In genomic region chr22:41660416-41660815, GRCh38 we compare ENCODE assay signal across 15 cellular contexts. TPM values are rescaled to one million over a fixed set of nuclear protein-coding genes. Genes with fewer than 3 reads are reported as not detected.
A peak's percentile ranks its signal among the peaks of the same experiment; 100 is the strongest.
DNase-seq lines count a peak whose midpoint lies in the region; ATAC-seq and TF ChIP-seq lines count a peak whose summit lies in the region.
"Had no signal": no experiment of that assay in that cellular context is flagged by ENCODE, and none has a peak within 500 bp of the region (broad histone marks: within the 10 kb centered on the region; RNA-seq: fewer than 3 reads in every experiment).

No MANE protein-coding gene starts in this region.

- ATAC-seq in activated naive CD4-positive, alpha-beta T cell treated with anti-CD3 and anti-CD28 coated beads, Interleukin-2, amount 50 U/mL, for 72 hours = no peak
- no peak for ATAC-seq in HG03196 (IDR thresholded peaks at IDR 0.05; ENCODE audit: unreplicated experiment)

- peaks cover 17 to 94% (median 19%) of the 10 kb centered on the region in 3 donors for H3K36me3 Mint-ChIP-seq in CD8-positive, alpha-beta memory T cell
- peaks cover 11 to 16% of the 10 kb centered on the region in 2 donors for H3K36me3 Mint-ChIP-seq in activated naive CD4-positive, alpha-beta T cell treated with anti-CD3 and anti-CD28 coated beads, Interleukin-2, amount 50 U/mL, for 72 hours

- intact Hi-C loops in prostate gland (cut with DNase I) = no loop called here

- H3K4me1 Mint-ChIP-seq in CD8-positive, alpha-beta memory T cell = peaks cover 0 to 2% (median 0%) of the 10 kb centered on the region in 3 donors

- POLR2A ChIA-PET in CD8-positive, alpha-beta memory T cell (lab: Charles Lee) = interaction anchor here (0.6 kb wide), 1 partner anchor 711 kb away, joined by 4 read pairs; no protein-coding TSS in a partner anchor

- no peak overlapping the region for H3K27ac ChIP-seq in CD8-positive, alpha-beta memory T cell (ENCODE audit: low read depth, low read length)
- peak overlapping the region; percentile 63 to 81 for H3K27ac ChIP-seq in right atrium auricular region
- H3K27ac ChIP-seq in prostate gland = no peak overlapping the region
- H3K27ac ChIP-seq in SJCRH30 = no peak overlapping the region
- H3K27ac ChIP-seq: skin epidermis had no signal

- no peaks in the 10 kb centered on the region for H3K27me3 Mint-ChIP-seq in CD8-positive, alpha-beta memory T cell

- H3K4me3 ChIP-seq in CD8-positive, alpha-beta memory T cell (ENCODE audit: low read length) = no peak overlapping the region
- H3K4me3 ChIP-seq in right atrium auricular region (no peak overlapping the region), prostate gland (no peak overlapping the region), SJCRH30 (no peak overlapping the region)
- H3K4me3 ChIP-seq: skin epidermis had no signal

- peak overlapping the region in 6 of 8 donors; percentile 6 to 93 (median 54) for H3K27ac Mint-ChIP-seq in CD8-positive, alpha-beta memory T cell
- H3K27ac Mint-ChIP-seq in activated naive CD4-positive, alpha-beta T cell treated with anti-CD3 and anti-CD28 coated beads, Interleukin-2, amount 50 U/mL, for 72 hours = peak overlapping the region; percentile 50 to 89

- CTCF ChIA-PET in CD8-positive, alpha-beta memory T cell (lab: Charles Lee) = interaction anchor here (1.5 kb wide), 1 partner anchor 281 kb away, joined by 4 read pairs; no protein-coding TSS in a partner anchor

- TF ChIP-seq CTCF in right atrium auricular region (IDR thresholded peaks at IDR 0.05) (no peak), prostate gland (IDR thresholded peaks at IDR 0.05) (no peak)

- H3K4me1 ChIP-seq in CD8-positive, alpha-beta memory T cell (ENCODE audit: insufficient read depth, low read length) = no peaks in the 10 kb centered on the region
- peaks cover 0 to 21% of the 10 kb centered on the region in 2 donors for H3K4me1 ChIP-seq in right atrium auricular region
- no peaks in the 10 kb centered on the region for H3K4me1 ChIP-seq in prostate gland (replicated peaks)
- no peaks in the 10 kb centered on the region for H3K4me1 ChIP-seq in SJCRH30

- no peaks in the 10 kb centered on the region for H3K9me3 ChIP-seq in CD8-positive, alpha-beta memory T cell (ENCODE audit: low read length)
- no peaks in the 10 kb centered on the region for H3K9me3 ChIP-seq in right atrium auricular region
- H3K9me3 ChIP-seq in prostate gland = no peaks in the 10 kb centered on the region
- no peaks in the 10 kb centered on the region for H3K9me3 ChIP-seq in SJCRH30 (replicated peaks)

- no peaks in the 10 kb centered on the region for H3K27me3 ChIP-seq in CD8-positive, alpha-beta memory T cell (ENCODE audit: insufficient read depth, low read length, poor library complexity, severe bottlenecking)
- H3K27me3 ChIP-seq in right atrium auricular region (no peaks in the 10 kb centered on the region), prostate gland (replicated peaks; ENCODE audit: insufficient read depth) (no peaks in the 10 kb centered on the region), SJCRH30 (no peaks in the 10 kb centered on the region)

- no peak for TF ChIP-seq POLR2A in prostate gland (IDR thresholded peaks at IDR 0.05)

- 86% methylated on average over 3 of the region's 3 CpGs for WGBS in prostate gland

- no peak overlapping the region for H3K4me3 Mint-ChIP-seq in CD8-positive, alpha-beta memory T cell

- DNase-seq in A172 (ENCODE audit: low spot score) = peak; percentile 11
- no peak for DNase-seq in CD8-positive, alpha-beta memory T cell
- DNase-seq in activated naive CD4-positive, alpha-beta T cell treated with anti-CD3 and anti-CD28 coated beads, Interleukin-2, amount 50 U/mL, for 72 hours (ENCODE audit: low spot score in 2 of 2) = no peak
- DNase-seq in right atrium auricular region (ENCODE audit: low spot score) = no peak
- no peak for DNase-seq in prostate gland (ENCODE audit: low spot score)
- no peak for DNase-seq in SJCRH30
- DNase-seq: activated CD4-positive, alpha-beta T cell treated with anti-CD3 and anti-CD28 coated beads, Interleukin-2, amount 50 U/mL, for 48 hours; AML-193; cerebellar nuclear complex; DMS79 treated with DMSO at 0.1 percent for 48 hours; NCI-H446; nucleus accumbens; stimulated activated naive CD4-positive, alpha-beta T cell treated with Interleukin-2 at 50 U/mL for 16 hours had no signal

- peaks cover 0 to 1% (median 0%) of the 10 kb centered on the region in 5 donors for H3K9me3 Mint-ChIP-seq in CD8-positive, alpha-beta memory T cell
- H3K9me3 Mint-ChIP-seq in activated naive CD4-positive, alpha-beta T cell treated with anti-CD3 and anti-CD28 coated beads, Interleukin-2, amount 50 U/mL, for 72 hours = no peaks in the 10 kb centered on the region

- peaks cover 67% of the 10 kb centered on the region for H3K36me3 ChIP-seq in CD8-positive, alpha-beta memory T cell (ENCODE audit: insufficient read depth, low read length)
- H3K36me3 ChIP-seq in right atrium auricular region = peaks cover 95% of the 10 kb centered on the region
- peaks cover 18 to 30% of the 10 kb centered on the region in 2 donors for H3K36me3 ChIP-seq in prostate gland
- H3K36me3 ChIP-seq in SJCRH30 = peaks cover 82% of the 10 kb centered on the region

RNA-seq across cellular contexts. Expression of gene SNU13, which starts 28.3 kb away (rescaled TPM):
- 75.4 and 80.5 TPM in 2 replicates for total RNA-seq in A172 (2014; rRNA removed; shearing (Covaris generic))
- total RNA-seq in CD8-positive, alpha-beta memory T cell = 100 to 1,000 TPM; 315 to 324 TPM
- polyA plus RNA-seq in CD8-positive, alpha-beta memory T cell = 270 TPM
- total RNA-seq in activated naive CD4-positive, alpha-beta T cell treated with anti-CD3 and anti-CD28 coated beads, Interleukin-2, amount 50 U/mL, for 72 hours = 100 to 1,000 TPM; 193 to 235 TPM
- 100 to 1,000 TPM; 183 to 226 TPM for total RNA-seq in right atrium auricular region
- 100 to 1,000 TPM; 150 to 161 TPM for total RNA-seq in prostate gland
- total RNA-seq in SJCRH30 (2014; rRNA removed; shearing (Covaris generic)) = 133 and 136 TPM in 2 replicates

RNA-seq across cellular contexts. Expression of gene MEI1, which starts 38.9 kb away (rescaled TPM):
- 1.2 and 2.7 TPM in 2 replicates for total RNA-seq in A172 (2014; rRNA removed; shearing (Covaris generic))
- total RNA-seq in CD8-positive, alpha-beta memory T cell = 10 to 100 TPM; 33.9 to 36.3 TPM
- 150 TPM for polyA plus RNA-seq in CD8-positive, alpha-beta memory T cell
- total RNA-seq in activated naive CD4-positive, alpha-beta T cell treated with anti-CD3 and anti-CD28 coated beads, Interleukin-2, amount 50 U/mL, for 72 hours = 10 to 100 TPM; 28.3 to 36.9 TPM
- 10 to 100 TPM in 1 of 2 donors, under 1 TPM in 1; 0.71 to 15.5 TPM for total RNA-seq in right atrium auricular region
- 1 to 10 TPM in 1 of 2 donors, not detected in 1; 7.4 TPM for total RNA-seq in prostate gland
- not detected in 2 replicates for total RNA-seq in SJCRH30 (2014; rRNA removed; shearing (Covaris generic))

RNA-seq across cellular contexts. Expression of gene XRCC6, which starts 39.3 kb away (rescaled TPM):
- 382 and 394 TPM in 2 replicates for total RNA-seq in A172 (2014; rRNA removed; shearing (Covaris generic))
- total RNA-seq in CD8-positive, alpha-beta memory T cell = 100 to 1,000 TPM; 447 to 453 TPM
- 456 TPM for polyA plus RNA-seq in CD8-positive, alpha-beta memory T cell
- total RNA-seq in activated naive CD4-positive, alpha-beta T cell treated with anti-CD3 and anti-CD28 coated beads, Interleukin-2, amount 50 U/mL, for 72 hours = 100 to 1,000 TPM; 283 to 423 TPM
- 100 to 1,000 TPM; 161 to 174 TPM for total RNA-seq in right atrium auricular region
- 100 to 1,000 TPM; 247 to 254 TPM for total RNA-seq in prostate gland
- 528 and 532 TPM in 2 replicates for total RNA-seq in SJCRH30 (2014; rRNA removed; shearing (Covaris generic))

RNA-seq across cellular contexts. Expression of gene DESI1, which starts 39.6 kb away (rescaled TPM):
- total RNA-seq in A172 (2014; rRNA removed; shearing (Covaris generic)) = 15.2 and 15.8 TPM in 2 replicates
- 10 to 100 TPM; 84.2 to 86.9 TPM for total RNA-seq in CD8-positive, alpha-beta memory T cell
- polyA plus RNA-seq in CD8-positive, alpha-beta memory T cell = 12.5 TPM
- 10 to 100 TPM; 18.3 to 44.8 TPM for total RNA-seq in activated naive CD4-positive, alpha-beta T cell treated with anti-CD3 and anti-CD28 coated beads, Interleukin-2, amount 50 U/mL, for 72 hours
- 10 to 100 TPM; 62.3 to 65.8 TPM for total RNA-seq in right atrium auricular region
- 10 to 100 TPM; 16.0 to 22.9 TPM for total RNA-seq in prostate gland
- 21.4 and 22.1 TPM in 2 replicates for total RNA-seq in SJCRH30 (2014; rRNA removed; shearing (Covaris generic))

Comparison
In these comparisons a context has a peak if more than half of its experiments do, and no peak if none do; other contexts are left out.
1. H3K27ac ChIP-seq: peak in right atrium auricular region (2 of 2); none in CD8-positive, alpha-beta memory T cell (single experiment), prostate gland (0 of 2) and SJCRH30 (single experiment).